Comparison of ENCODE assay signal across 8 cellular contexts in the genomic region with DNA sequence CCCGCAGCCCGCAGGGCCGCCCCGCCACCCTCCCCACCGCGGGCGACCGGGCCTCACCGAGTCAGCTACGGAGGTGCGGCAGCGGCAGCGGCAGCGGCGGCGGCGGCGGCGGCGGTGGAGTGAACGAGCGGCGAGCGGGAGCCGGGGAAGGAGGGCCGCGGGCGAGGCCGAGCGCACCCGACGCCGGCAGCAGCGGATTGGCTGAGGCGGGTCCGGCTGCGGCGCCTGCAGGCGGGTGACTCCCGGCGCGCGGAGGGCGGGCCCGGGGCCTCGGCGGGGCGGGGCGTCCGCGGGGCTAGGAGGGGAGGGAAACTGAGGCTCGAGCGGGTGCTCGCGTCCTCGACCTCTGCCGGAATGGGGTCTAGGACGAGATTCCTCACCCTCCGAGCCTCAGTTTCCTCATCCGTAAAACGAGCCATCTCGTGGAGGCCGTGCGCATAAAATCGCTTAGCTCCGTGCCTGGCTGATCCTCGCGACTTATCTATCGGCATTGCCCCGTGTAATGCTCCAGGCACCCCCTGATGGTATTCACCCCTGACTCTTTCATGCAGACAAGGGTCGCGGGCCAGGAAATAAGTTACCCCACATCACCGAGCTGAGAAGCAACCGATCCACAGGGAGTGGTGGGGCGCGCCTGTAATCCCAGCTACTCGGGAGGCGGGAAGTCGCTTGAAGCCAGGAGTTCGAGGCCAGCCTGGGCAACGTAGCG. TPM values are rescaled to one million over a fixed set of nuclear protein-coding genes. Genes with fewer than 3 reads are reported as not detected.
A peak's percentile ranks its signal among the peaks of the same experiment; 100 is the strongest.
DNase-seq lines count a peak whose midpoint lies in the region; ATAC-seq, FAIRE-seq and TF ChIP-seq lines count a peak whose summit lies in the region.

A gene (minus strand): TSS at position 199 of the 709 bp plus-strand sequence. CDS start 26,442 bp downstream, outside the sequence.

- no peaks in the 10 kb centered on the region for H3K9me3 Mint-ChIP-seq in activated CD4-positive, alpha-beta T cell treated with anti-CD3 and anti-CD28 coated beads, Interleukin-2, amount 10 ng/mL, durations not matched to agents 7 days and 5 days

- ATAC-seq in HepG2 (peak; percentile 14), HG03469 (IDR thresholded peaks at IDR 0.05; ENCODE audit: unreplicated experiment) (no peak)

- peak within 1 kb of the TSS; percentile 97 for H3K27ac Mint-ChIP-seq in activated CD4-positive, alpha-beta T cell treated with anti-CD3 and anti-CD28 coated beads, Interleukin-2, amount 10 ng/mL, durations not matched to agents 7 days and 5 days

- 61% methylated on average over 27 of the region's 82 CpGs for WGBS in HepG2 (ENCODE audit: low lambda C conversion rate)

- TF ChIP-seq EP300 in HepG2 (IDR thresholded peaks at IDR 0.05; ENCODE audit: low read depth in 2 of 2, low read length in 2 of 2) (no peak), HepG2 (CRISPR knock-in tag; IDR thresholded peaks at IDR 0.05; ENCODE audit: borderline replicate concordance) (no peak)

- TF ChIP-seq POLR2A in H54 (IDR thresholded peaks at IDR 0.05; ENCODE audit: low read depth, low read length): peak; percentile 25; the same call in 1 of the 2 replicates
- no peak for TF ChIP-seq POLR2A in HepG2 (IDR thresholded peaks at IDR 0.05; ENCODE audit: insufficient read depth in 1 of 2, low read depth in 2 of 2, low read length in 2 of 2)

- no peaks in the 10 kb centered on the region for H3K79me2 ChIP-seq in HepG2 (ENCODE audit: insufficient read depth, low read length)

- POLR2A ChIA-PET in activated CD4-positive, alpha-beta T cell treated with anti-CD3 and anti-CD28 coated beads, Interleukin-2, amount 10 ng/mL, durations not matched to agents 7 days and 5 days (lab: Charles Lee): interaction anchor here (0.6 kb wide), 1 partner anchor 13 kb away, joined by 3 read pairs; no protein-coding TSS in a partner anchor
- POLR2A ChIA-PET in HepG2 (lab: Yijun Ruan, JAX): no interaction called here

- H3K27ac ChIP-seq in HepG2 (ENCODE audit: extremely low read length, insufficient read depth, low read length): no peak within 1 kb of the TSS

- peak within 1 kb of the TSS; percentile 87 for H3K4me3 Mint-ChIP-seq in activated CD4-positive, alpha-beta T cell treated with anti-CD3 and anti-CD28 coated beads, Interleukin-2, amount 10 ng/mL, durations not matched to agents 7 days and 5 days

- peaks cover 11% of the 10 kb centered on the region for H4K20me1 ChIP-seq in HepG2 (ENCODE audit: insufficient read depth, low read length)

- FAIRE-seq in H54 (lab: Jason Lieb, UNC) (no peak), HepG2 (lab: Jason Lieb, UNC) (no peak)

- H3K4me1 Mint-ChIP-seq in activated CD4-positive, alpha-beta T cell treated with anti-CD3 and anti-CD28 coated beads, Interleukin-2, amount 10 ng/mL, durations not matched to agents 7 days and 5 days: peaks cover 57% of the 10 kb centered on the region

- H3K9ac ChIP-seq in HepG2 (ENCODE audit: insufficient read depth, low read depth, low read length): peak within 1 kb of the TSS; percentile 47; the same call in 1 of the 2 replicates

- no peaks in the 10 kb centered on the region for H3K36me3 ChIP-seq in HepG2 (replicated peaks in 1 of 2; ENCODE audit: control insufficient read depth in 1 of 2, insufficient read depth in 2 of 2, low read length in 2 of 2)

- in situ Hi-C loops in HepG2 (cut with HindIII; ENCODE audit: extremely low pct_ligation_motif_present, low pct_unique_long_range_greater_than_20kb): no loop called here

- H3K4me1 ChIP-seq in HepG2 (ENCODE audit: insufficient read depth, low read length): peaks cover 89% of the 10 kb centered on the region

- peak; percentile 76 for DNase-seq in CD1c-positive myeloid dendritic cell (ENCODE audit: extremely low spot score)
- peak; percentile 91 for DNase-seq in H54 (ENCODE audit: insufficient read length, low spot score)
- DNase-seq in NCI-H2227 treated with DMSO at 0.1 percent for 48 hours (lab: John Stamatoyannopoulos, UW): peak; percentile 52
- DNase-seq in activated CD4-positive, alpha-beta T cell treated with anti-CD3 and anti-CD28 coated beads, Interleukin-2, amount 10 ng/mL, durations not matched to agents 7 days and 5 days: peak; percentile 73
- DNase-seq in dermis microvascular lymphatic vessel endothelial cell (ENCODE audit: low read depth in 2 of 2): peak; percentile 35 to 80
- DNase-seq in HepG2 (ENCODE audit: low spot score): no peak
- DNase-seq in stimulated activated CD4-positive, alpha-beta T cell treated with anti-CD3 and anti-CD28 coated beads, Interleukin-4, amount 100 ng/mL, for 4 hours: peak; percentile 58 to 69

- peak within 1 kb of the TSS; percentile 52 to 66 (median 61) for H3K4me3 ChIP-seq in HepG2 (replicated peaks in 1 of 3; ENCODE audit: insufficient read depth in 1 of 3, low read depth in 2 of 3, low read length in 3 of 3)

- H3K36me3 Mint-ChIP-seq in activated CD4-positive, alpha-beta T cell treated with anti-CD3 and anti-CD28 coated beads, Interleukin-2, amount 10 ng/mL, durations not matched to agents 7 days and 5 days (ENCODE audit: low read depth): peaks cover 4% of the 10 kb centered on the region

- no TSS peak for BruUV-seq in HepG2 (replicated peaks; lab: Mats Ljungman, UMichigan)

- CTCF ChIA-PET in activated CD4-positive, alpha-beta T cell treated with anti-CD3 and anti-CD28 coated beads, Interleukin-2, amount 10 ng/mL, durations not matched to agents 7 days and 5 days (lab: Charles Lee): interaction anchor here (0.6 to 2.0 kb wide), 5 partner anchors 17 to 1152 kb away, joined by 3 to 9 read pairs (median 3); no protein-coding TSS in a partner anchor
- CTCF ChIA-PET in HepG2 (lab: Yijun Ruan, JAX; ENCODE audit: low intra/inter-chr PET ratio, low total read pairs): no interaction called here

- no peak for TF ChIP-seq CTCF in HepG2 (CRISPR knock-in tag; IDR thresholded peaks at IDR 0.05)

- intact Hi-C loops in HepG2 (cut with micrococcal nuclease; ENCODE audit: unreplicated experiment): no loop called here

- no peak within 1 kb of the TSS for H2AFZ ChIP-seq in HepG2 (ENCODE audit: low read length)

- no peaks in the 10 kb centered on the region for H3K27me3 Mint-ChIP-seq in activated CD4-positive, alpha-beta T cell treated with anti-CD3 and anti-CD28 coated beads, Interleukin-2, amount 10 ng/mL, durations not matched to agents 7 days and 5 days

- peaks cover 0 to 5% of the 10 kb centered on the region in 2 experiments; a peak in 2 of 5 replicates for H3K27me3 ChIP-seq in HepG2 (ENCODE audit: control insufficient read depth in 1 of 2, insufficient read depth in 2 of 2, low read length in 2 of 2)

- TF ChIP-seq RAD21 in HepG2 (CRISPR knock-in tag; IDR thresholded peaks at IDR 0.05): no peak

- H3K9me3 ChIP-seq in HepG2 (ENCODE audit: low read length): no peaks in the 10 kb centered on the region

- H3K4me2 ChIP-seq in HepG2 (ENCODE audit: low read depth, low read length): peak within 1 kb of the TSS; percentile 89

TF ChIP-seq in HepG2, 621 proteins besides CTCF, POLR2A, EP300 and RAD21 (continues in another document):
- TF ChIP-seq, protein P1, sequence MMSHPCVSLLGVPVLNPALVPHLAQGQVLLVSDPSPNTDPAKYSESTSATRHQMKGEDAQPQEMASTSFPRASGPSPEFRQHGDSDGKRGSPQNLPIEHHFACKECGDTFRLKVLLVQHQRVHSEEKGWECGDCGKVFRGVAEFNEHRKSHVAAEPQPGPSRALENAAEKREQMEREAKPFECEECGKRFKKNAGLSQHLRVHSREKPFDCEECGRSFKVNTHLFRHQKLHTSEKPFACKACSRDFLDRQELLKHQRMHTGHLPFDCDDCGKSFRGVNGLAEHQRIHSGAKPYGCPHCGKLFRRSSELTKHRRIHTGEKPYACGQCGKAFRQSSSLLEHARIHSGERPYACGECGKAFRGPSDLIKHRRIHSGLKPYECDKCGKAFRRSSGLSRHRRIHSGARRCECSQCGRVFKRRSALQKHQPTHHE (CRISPR knock-in tag; IDR thresholded peaks at IDR 0.05; ENCODE audit: borderline replicate concordance): no peak
- TF ChIP-seq, protein P2, sequence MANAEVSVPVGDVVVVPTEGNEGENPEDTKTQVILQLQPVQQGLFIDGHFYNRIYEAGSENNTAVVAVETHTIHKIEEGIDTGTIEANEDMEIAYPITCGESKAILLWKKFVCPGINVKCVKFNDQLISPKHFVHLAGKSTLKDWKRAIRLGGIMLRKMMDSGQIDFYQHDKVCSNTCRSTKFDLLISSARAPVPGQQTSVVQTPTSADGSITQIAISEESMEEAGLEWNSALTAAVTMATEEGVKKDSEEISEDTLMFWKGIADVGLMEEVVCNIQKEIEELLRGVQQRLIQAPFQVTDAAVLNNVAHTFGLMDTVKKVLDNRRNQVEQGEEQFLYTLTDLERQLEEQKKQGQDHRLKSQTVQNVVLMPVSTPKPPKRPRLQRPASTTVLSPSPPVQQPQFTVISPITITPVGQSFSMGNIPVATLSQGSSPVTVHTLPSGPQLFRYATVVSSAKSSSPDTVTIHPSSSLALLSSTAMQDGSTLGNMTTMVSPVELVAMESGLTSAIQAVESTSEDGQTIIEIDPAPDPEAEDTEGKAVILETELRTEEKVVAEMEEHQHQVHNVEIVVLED (CRISPR knock-in tag; IDR thresholded peaks at IDR 0.05; ENCODE audit: borderline replicate concordance): no peak

RNA-seq across cellular contexts. Expression of the gene that starts here (rescaled TPM):
- total RNA-seq in activated CD4-positive, alpha-beta T cell treated with anti-CD3 and anti-CD28 coated beads, Interleukin-2, amount 10 ng/mL, durations not matched to agents 7 days and 5 days: 10 to 100 TPM; 66.3 to 69.9 TPM
- total RNA-seq in dermis microvascular lymphatic vessel endothelial cell (68.3 and 127 TPM in 2 replicates), HepG2 (2016; rRNA removed; fragmentation: Illumina TruSeq; extraction: Trizol) (5.9 and 7.0 TPM in 2 replicates)
- total RNA-seq in HepG2 (2016; cell fraction: cytosol; rRNA removed; fragmentation: Illumina TruSeq; extraction: Trizol; ENCODE audit: low read depth): 2.1 and 2.2 TPM in 2 replicates
- total RNA-seq in HepG2 (2016; cell fraction: insoluble cytoplasmic fraction; rRNA removed; fragmentation: Illumina TruSeq; extraction: Trizol): 5.0 and 7.5 TPM in 2 replicates
- total RNA-seq in HepG2 (2016; cell fraction: membrane; rRNA removed; fragmentation: Illumina TruSeq; extraction: Trizol): 4.1 and 4.3 TPM in 2 replicates
- 9.1 and 10.4 TPM in 2 replicates for total RNA-seq in HepG2 (2016; cell fraction: nucleus; rRNA removed; fragmentation: Illumina TruSeq; extraction: Trizol)
- polyA plus RNA-seq in HepG2 (2011; rRNA removed): 7.1 and 14.3 TPM in 2 replicates
- polyA plus RNA-seq in HepG2 (2011; cell fraction: cytosol; rRNA removed): 5.2 and 8.0 TPM in 2 replicates
- polyA plus RNA-seq in HepG2 (2011; cell fraction: nucleus; rRNA removed): 21.8 and 25.1 TPM in 2 replicates
- polyA plus RNA-seq in HepG2 (2012): 29.0 and 36.7 TPM in 2 replicates
- polyA plus RNA-seq in HepG2 (2016; cell fraction: cytosol; fragmentation: Illumina TruSeq; extraction: Trizol; ENCODE audit: low read depth): 0.69 and 0.71 TPM in 2 replicates
- polyA plus RNA-seq in HepG2 (2016; cell fraction: insoluble cytoplasmic fraction; fragmentation: Illumina TruSeq; extraction: Trizol; ENCODE audit: low read depth): 3.6 and 4.1 TPM in 2 replicates
- polyA plus RNA-seq in HepG2 (2016; cell fraction: membrane; fragmentation: Illumina TruSeq; extraction: Trizol; ENCODE audit: low read depth): 1.4 and 1.9 TPM in 2 replicates
- polyA plus RNA-seq in HepG2 (2016; cell fraction: nucleus; fragmentation: Illumina TruSeq; extraction: Trizol; ENCODE audit: insufficient read depth, low read depth): 11.0 and 11.5 TPM in 2 replicates
- polyA minus RNA-seq in HepG2 (2011; rRNA and poly(A)+ RNA removed; ENCODE audit: low replicate concordance): 29.7 and 125 TPM in 2 replicates
- polyA minus RNA-seq in HepG2 (2011; cell fraction: cytosol; rRNA and poly(A)+ RNA removed): 18.2 and 34.1 TPM in 2 replicates
- polyA minus RNA-seq in HepG2 (2011; cell fraction: nucleus; rRNA and poly(A)+ RNA removed): 14.2 and 22.8 TPM in 2 replicates
